ENCODE assay signal across 1 cellular context in genomic region chr6:2798586-2799134, GRCh38.
TF ChIP-seq lines count a peak whose summit lies in the region.

No MANE protein-coding gene starts in this region.

TF ChIP-seq in K562, 482 proteins besides CTCF, POLR2A, EP300 and RAD21:
- TF ChIP-seq POLR2H (tag; IDR thresholded peaks at IDR 0.05; ENCODE audit: low read depth) (no peak), EGR1 (conservative IDR thresholded peaks at IDR 0.05) (peak; percentile 76), TCF7 (IDR thresholded peaks at IDR 0.05; ENCODE audit: borderline replicate concordance) (no peak), DACH1 (IDR thresholded peaks at IDR 0.05; ENCODE audit: partially characterized antibody) (peak; percentile 41), ZBTB33 (CRISPR knock-in tag; IDR thresholded peaks at IDR 0.05) (peak; percentile 73; the same call in 1 of the 2 replicates), POLR3G (IDR thresholded peaks at IDR 0.05; ENCODE audit: extremely low read depth, insufficient read length, insufficient replicate concordance) (no peak), ZNF280A (IDR thresholded peaks at IDR 0.05; ENCODE audit: low read depth, partially characterized antibody) (no peak), CREB1 (IDR thresholded peaks at IDR 0.05) (no peak), CREB1 (CRISPR knock-in tag; IDR thresholded peaks at IDR 0.05) (no peak), RBM22 (IDR thresholded peaks at IDR 0.05; ENCODE audit: low read depth, low read length, poor library complexity, severe bottlenecking) (no peak)
- TF ChIP-seq, protein P1, sequence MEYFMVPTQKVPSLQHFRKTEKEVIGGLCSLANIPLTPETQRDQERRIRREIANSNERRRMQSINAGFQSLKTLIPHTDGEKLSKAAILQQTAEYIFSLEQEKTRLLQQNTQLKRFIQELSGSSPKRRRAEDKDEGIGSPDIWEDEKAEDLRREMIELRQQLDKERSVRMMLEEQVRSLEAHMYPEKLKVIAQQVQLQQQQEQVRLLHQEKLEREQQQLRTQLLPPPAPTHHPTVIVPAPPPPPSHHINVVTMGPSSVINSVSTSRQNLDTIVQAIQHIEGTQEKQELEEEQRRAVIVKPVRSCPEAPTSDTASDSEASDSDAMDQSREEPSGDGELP (CRISPR knock-in tag; IDR thresholded peaks at IDR 0.05; ENCODE audit: borderline replicate concordance), result peak; percentile 70; the same call in 1 of the 2 replicates
- TF ChIP-seq, protein P2, sequence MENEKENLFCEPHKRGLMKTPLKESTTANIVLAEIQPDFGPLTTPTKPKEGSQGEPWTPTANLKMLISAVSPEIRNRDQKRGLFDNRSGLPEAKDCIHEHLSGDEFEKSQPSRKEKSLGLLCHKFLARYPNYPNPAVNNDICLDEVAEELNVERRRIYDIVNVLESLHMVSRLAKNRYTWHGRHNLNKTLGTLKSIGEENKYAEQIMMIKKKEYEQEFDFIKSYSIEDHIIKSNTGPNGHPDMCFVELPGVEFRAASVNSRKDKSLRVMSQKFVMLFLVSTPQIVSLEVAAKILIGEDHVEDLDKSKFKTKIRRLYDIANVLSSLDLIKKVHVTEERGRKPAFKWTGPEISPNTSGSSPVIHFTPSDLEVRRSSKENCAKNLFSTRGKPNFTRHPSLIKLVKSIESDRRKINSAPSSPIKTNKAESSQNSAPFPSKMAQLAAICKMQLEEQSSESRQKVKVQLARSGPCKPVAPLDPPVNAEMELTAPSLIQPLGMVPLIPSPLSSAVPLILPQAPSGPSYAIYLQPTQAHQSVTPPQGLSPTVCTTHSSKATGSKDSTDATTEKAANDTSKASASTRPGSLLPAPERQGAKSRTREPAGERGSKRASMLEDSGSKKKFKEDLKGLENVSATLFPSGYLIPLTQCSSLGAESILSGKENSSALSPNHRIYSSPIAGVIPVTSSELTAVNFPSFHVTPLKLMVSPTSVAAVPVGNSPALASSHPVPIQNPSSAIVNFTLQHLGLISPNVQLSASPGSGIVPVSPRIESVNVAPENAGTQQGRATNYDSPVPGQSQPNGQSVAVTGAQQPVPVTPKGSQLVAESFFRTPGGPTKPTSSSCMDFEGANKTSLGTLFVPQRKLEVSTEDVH (IDR thresholded peaks at IDR 0.05; ENCODE audit: low read depth, partially characterized antibody), result no peak
